8 cellular contexts compared by ENCODE assay signal in the genomic region with DNA sequence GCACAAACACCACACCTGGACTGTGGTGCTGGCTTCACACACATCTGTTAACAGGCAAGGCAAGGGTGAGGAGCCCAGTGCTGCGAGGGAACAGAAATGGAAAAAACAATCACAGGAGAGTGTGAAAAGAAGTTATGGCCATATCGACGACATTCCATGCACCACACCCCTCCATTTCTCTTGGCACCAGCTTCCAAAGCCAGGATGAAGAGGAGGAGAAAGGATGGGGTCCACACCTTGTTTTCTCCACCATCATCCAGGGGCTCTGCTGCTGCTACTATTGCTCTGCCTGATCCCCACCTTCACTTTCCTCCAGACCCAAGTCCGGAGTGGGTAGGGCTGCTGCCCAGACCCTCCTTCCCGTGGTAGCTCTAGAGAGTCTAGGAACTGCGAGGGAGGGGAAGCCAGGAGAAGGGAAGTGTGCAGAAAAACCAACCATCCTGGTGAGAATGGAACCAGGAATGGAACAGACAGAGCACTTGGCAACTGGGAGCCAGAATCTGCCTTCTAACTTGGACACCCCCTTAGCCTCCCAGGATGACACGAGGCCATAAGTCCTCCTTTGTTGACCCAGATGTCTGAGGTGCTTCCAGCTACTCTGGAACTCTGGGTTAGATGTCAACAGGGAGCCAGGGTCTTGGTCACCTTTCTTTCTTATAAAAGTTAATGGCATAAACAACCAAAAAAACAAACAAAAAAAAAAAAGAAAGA.
DNase-seq lines count a peak whose midpoint lies in the region; ATAC-seq and TF ChIP-seq lines count a peak whose summit lies in the region.
"Had no signal": no experiment of that assay in that cellular context is flagged by ENCODE, and none has a peak within 500 bp of the region (broad histone marks: within the 10 kb centered on the region; RNA-seq: fewer than 3 reads in every experiment).

No MANE protein-coding gene starts in this region.

- H3K9ac ChIP-seq in BLaER1 treated with 17β-estradiol and CSF1 and Interleukin-3, amounts not matched to agents 10 nM and 100 nM, result peak overlapping the region in 8 of 11 experiments; percentile 86 to 96 (median 92); a peak in 16 of 22 replicates
- H3K9ac ChIP-seq in NT2/D1 (ENCODE audit: insufficient read length, low read depth) (peak overlapping the region; percentile 87), iPS-18a (ENCODE audit: low read length) (no peak overlapping the region)

- peaks cover 0 to 40% (median 18%) of the 10 kb centered on the region in 11 experiments; a peak in 13 of 22 replicates for H4K20me1 ChIP-seq in BLaER1 treated with 17β-estradiol and CSF1 and Interleukin-3, amounts not matched to agents 10 nM and 100 nM

- TF ChIP-seq CTCF in GM20000 (IDR thresholded peaks at IDR 0.05; ENCODE audit: extremely low read depth, missing control alignments), result no peak

- H3K4me1 ChIP-seq in BLaER1 treated with 17β-estradiol and CSF1 and Interleukin-3, amounts not matched to agents 10 nM and 100 nM, result peaks cover 45 to 63% (median 51%) of the 10 kb centered on the region in 10 experiments
- H3K4me1 ChIP-seq in NT2/D1 (ENCODE audit: insufficient read depth, insufficient read length) (peaks cover 20% of the 10 kb centered on the region), iPS-18a (ENCODE audit: control insufficient read depth, low read depth, low read length) (peaks cover 18% of the 10 kb centered on the region)

- peak overlapping the region in 9 of 11 experiments; percentile 28 to 96 (median 94); a peak in 13 of 22 replicates for H3K27ac ChIP-seq in BLaER1 treated with 17β-estradiol and CSF1 and Interleukin-3, amounts not matched to agents 10 nM and 100 nM
- H3K27ac ChIP-seq in iPS-18a (ENCODE audit: low read length) (no peak overlapping the region), caudate nucleus (ENCODE audit: low read depth, low read length) (no peak overlapping the region)

- DNase-seq in NT2/D1 (ENCODE audit: low read depth, low spot score) (no peak), caudate nucleus (lab: John Stamatoyannopoulos, UW) (no peak), GM20000 (ENCODE audit: low spot score) (no peak)
- DNase-seq: activated gamma-delta T cell, NCI-H2107 had no signal

- H3K27me3 ChIP-seq in BLaER1 treated with 17β-estradiol and CSF1 and Interleukin-3, amounts not matched to agents 10 nM and 100 nM, result no peaks in the 10 kb centered on the region
- no peaks in the 10 kb centered on the region for H3K27me3 ChIP-seq in NT2/D1 (ENCODE audit: insufficient read depth, insufficient read length)
- H3K27me3 ChIP-seq in iPS-18a (ENCODE audit: control insufficient read depth, insufficient read depth, low read length), result no peaks in the 10 kb centered on the region

- no peaks in the 10 kb centered on the region for H3K9me3 ChIP-seq in BLaER1 treated with 17β-estradiol and CSF1 and Interleukin-3, amounts not matched to agents 10 nM and 100 nM (replicated peaks in 1 of 11)
- H3K9me3 ChIP-seq in NT2/D1 (ENCODE audit: insufficient read depth, low read length) (no peaks in the 10 kb centered on the region), iPS-18a (ENCODE audit: control insufficient read depth, low read depth, low read length) (no peaks in the 10 kb centered on the region)

- ATAC-seq in GM21515 (IDR thresholded peaks at IDR 0.05; ENCODE audit: unreplicated experiment), result no peak

- peaks cover 20 to 38% (median 33%) of the 10 kb centered on the region in 11 experiments for H3K36me3 ChIP-seq in BLaER1 treated with 17β-estradiol and CSF1 and Interleukin-3, amounts not matched to agents 10 nM and 100 nM
- H3K36me3 ChIP-seq in NT2/D1 (ENCODE audit: insufficient read depth, insufficient read length, low read length) (peaks cover 39% of the 10 kb centered on the region), iPS-18a (ENCODE audit: control insufficient read depth, low read depth, low read length) (peaks cover 26% of the 10 kb centered on the region)

- H3K4me2 ChIP-seq in BLaER1 treated with 17β-estradiol and CSF1 and Interleukin-3, amounts not matched to agents 10 nM and 100 nM, result peak overlapping the region; percentile 94 to 99 (median 98)

- H3K4me3 ChIP-seq in BLaER1 treated with 17β-estradiol and CSF1 and Interleukin-3, amounts not matched to agents 10 nM and 100 nM, result peak overlapping the region in 7 of 10 experiments; percentile 63 to 81 (median 70); a peak in 10 of 20 replicates
- peak overlapping the region; percentile 37 for H3K4me3 ChIP-seq in NT2/D1 (ENCODE audit: insufficient read length, low read depth)
- peak overlapping the region; percentile 84 for H3K4me3 ChIP-seq in iPS-18a (ENCODE audit: low read length)

Comparison
In these comparisons a context has a peak if more than half of its experiments do, and no peak if none do; other contexts are left out.
1. H3K27ac ChIP-seq: peak in BLaER1 treated with 17β-estradiol and CSF1 and Interleukin-3, amounts not matched to agents 10 nM and 100 nM (9 of 11); none in iPS-18a (single experiment) and caudate nucleus (single experiment).
2. Peak in every context shown above with its lines, with median percentiles within 50 percentile points of each other: H3K4me3 ChIP-seq.